14 cellular contexts compared by ENCODE assay signal in genomic region chr10:390449-391100, GRCh38.
"Had no signal": no experiment of that assay in that cellular context is flagged by ENCODE, and none has a peak within 500 bp of the region (broad histone marks: within the 10 kb centered on the region; RNA-seq: fewer than 3 reads in every experiment).

No MANE protein-coding gene starts in this region.

- H3K9me3 ChIP-seq: lower lobe of right lung, right atrium auricular region, thoracic aorta, upper lobe of left lung had no signal

- H3K27ac Mint-ChIP-seq: naive thymus-derived CD8-positive, alpha-beta T cell; progenitor cell of endocrine pancreas had no signal

- H3K4me3 Mint-ChIP-seq: effector memory CD8-positive, alpha-beta T cell; naive thymus-derived CD8-positive, alpha-beta T cell; stimulated activated effector memory CD8-positive, alpha-beta T cell treated with anti-CD3 and anti-CD28 coated beads, Interleukin-12 subunit alpha, Interleukin-12 subunit beta, amount 100 ng/mL, for 72 hours had no signal

- H2AFZ ChIP-seq: parathyroid adenoma had no signal

- H3K27me3 ChIP-seq: right atrium auricular region, upper lobe of left lung had no signal

- H3K27ac ChIP-seq: coronary artery, lower lobe of right lung, parathyroid adenoma, right atrium auricular region, thoracic aorta, upper lobe of left lung had no signal

- H3K79me2 ChIP-seq: parathyroid adenoma had no signal

- H3K9me3 Mint-ChIP-seq: effector memory CD8-positive, alpha-beta T cell; naive thymus-derived CD8-positive, alpha-beta T cell; stimulated activated effector memory CD8-positive, alpha-beta T cell treated with anti-CD3 and anti-CD28 coated beads, Interleukin-12 subunit alpha, Interleukin-12 subunit beta, amount 100 ng/mL, for 72 hours had no signal

- H3K27me3 Mint-ChIP-seq: effector memory CD8-positive, alpha-beta T cell; progenitor cell of endocrine pancreas had no signal

- H3K36me3 Mint-ChIP-seq: stimulated activated effector memory CD8-positive, alpha-beta T cell treated with anti-CD3 and anti-CD28 coated beads, Interleukin-12 subunit alpha, Interleukin-12 subunit beta, amount 100 ng/mL, for 72 hours had no signal

- H3K4me1 ChIP-seq: lower lobe of right lung had no signal

- DNase-seq: effector memory CD8-positive, alpha-beta T cell; lower lobe of right lung; naive thymus-derived CD8-positive, alpha-beta T cell; stimulated activated CD4-positive, alpha-beta T cell treated with anti-CD3 and anti-CD28 coated beads, Interleukin-2, amount 100 ng/mL, for 24 hours; stimulated activated CD4-positive, alpha-beta T cell treated with anti-CD3 and anti-CD28 coated beads, Interleukin-4, amount 100 ng/mL, for 24 hours; stimulated activated naive CD4-positive, alpha-beta T cell treated with Interleukin-2 at 50 U/mL for 16 hours had no signal

- ATAC-seq: effector memory CD8-positive, alpha-beta T cell; lower lobe of right lung; naive thymus-derived CD8-positive, alpha-beta T cell; sciatic nerve; stimulated activated effector memory CD8-positive, alpha-beta T cell treated with anti-CD3 and anti-CD28 coated beads, Interleukin-12 subunit alpha, Interleukin-12 subunit beta, amount 100 ng/mL, for 72 hours had no signal

- H3K4me3 ChIP-seq: coronary artery, lower lobe of right lung, right atrium auricular region, thoracic aorta, upper lobe of left lung had no signal
